8 cellular contexts compared by ENCODE assay signal in the genomic region with DNA sequence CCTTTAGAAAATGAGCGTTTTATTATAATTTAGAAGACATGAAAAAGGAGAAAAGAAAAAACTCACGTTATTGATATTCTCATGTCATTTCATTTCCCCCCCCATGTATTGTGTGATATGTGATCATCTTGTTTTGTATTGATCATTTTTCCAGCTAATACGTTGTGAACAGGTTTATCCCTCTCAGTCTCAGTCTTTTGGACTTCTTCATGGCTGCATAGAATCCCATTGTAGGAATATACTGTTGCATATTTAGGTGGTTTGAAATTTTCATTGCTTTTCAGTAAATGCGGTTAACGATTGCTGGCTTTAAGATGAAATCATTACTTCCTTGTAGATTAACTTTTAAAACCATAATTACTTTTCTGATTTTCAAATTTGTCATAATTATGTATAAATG. TPM values are rescaled to one million over a fixed set of nuclear protein-coding genes. Genes with fewer than 3 reads are reported as not detected.
DNase-seq lines count a peak whose midpoint lies in the region; ATAC-seq, FAIRE-seq and TF ChIP-seq lines count a peak whose summit lies in the region.

No MANE protein-coding gene starts in this region.

- H3K36me3 ChIP-seq in kidney (ENCODE audit: control insufficient read depth in 1 of 2, insufficient read depth in 2 of 2, low read length in 2 of 2) = peaks cover 3 to 12% of the 10 kb centered on the region in 2 donors
- H3K36me3 ChIP-seq in thoracic aorta = peaks cover 7% of the 10 kb centered on the region

- peak overlapping the region; percentile 43 to 96 for H3K9ac ChIP-seq in kidney (ENCODE audit: low read length in 2 of 2)

- TF ChIP-seq CTCF in kidney (IDR thresholded peaks at IDR 0.05; ENCODE audit: borderline replicate concordance, extremely low read depth, insufficient read depth) (no peak), thoracic aorta (IDR thresholded peaks at IDR 0.05) (no peak)

- intact Hi-C loops in activated CD4-positive, alpha-beta T cell treated with anti-CD3 and anti-CD28 coated beads for 36 hours (cut with DNase I, micrococcal nuclease) = loop anchor here (5.0 kb wide), 6 partner anchors 162 to 1812 kb away; a partner anchor contains a TSS
- intact Hi-C loops in kidney (cut with DNase I) = no loop called here

- H3K27ac ChIP-seq in kidney (ENCODE audit: low read depth in 2 of 2, low read length in 2 of 2) (no peak overlapping the region), thoracic aorta (no peak overlapping the region)

- no peak for DNase-seq in activated CD4-positive, alpha-beta T cell treated with anti-CD3 and anti-CD28 coated beads for 36 hours
- no peak for DNase-seq in activated CD4-positive, alpha-beta T cell treated with anti-CD3 and anti-CD28 coated beads, Interleukin-2, amount 50 U/mL, for 1 hour
- DNase-seq in kidney (no peak), thoracic aorta (ENCODE audit: low spot score) (no peak), NCI-H146 treated with DMSO at 0.1 percent for 48 hours (lab: John Stamatoyannopoulos, UW; ENCODE audit: unreplicated experiment) (no peak), HuH-7 (ENCODE audit: low spot score) (no peak)
- DNase-seq in stimulated activated CD4-positive, alpha-beta T cell treated with anti-CD3 and anti-CD28 coated beads, Interleukin-4, amount 100 ng/mL, for 24 hours = no peak

- POLR2A ChIA-PET in activated CD4-positive, alpha-beta T cell treated with anti-CD3 and anti-CD28 coated beads for 36 hours (lab: Charles Lee) = interaction anchor here (0.6 to 1.8 kb wide), 2 partner anchors 10 to 80 kb away, joined by 3 to 8 read pairs; no protein-coding TSS in a partner anchor

- H3K9me3 Mint-ChIP-seq in activated CD4-positive, alpha-beta T cell treated with anti-CD3 and anti-CD28 coated beads for 36 hours (ENCODE audit: low read depth) = no peaks in the 10 kb centered on the region
- no peaks in the 10 kb centered on the region for H3K9me3 Mint-ChIP-seq in activated naive CD8-positive, alpha-beta T cell (ENCODE audit: low read depth)

- peaks cover 54% of the 10 kb centered on the region for H3K36me3 Mint-ChIP-seq in activated CD4-positive, alpha-beta T cell treated with anti-CD3 and anti-CD28 coated beads for 36 hours (ENCODE audit: low read depth)
- peaks cover 7% of the 10 kb centered on the region for H3K36me3 Mint-ChIP-seq in activated naive CD8-positive, alpha-beta T cell

- peaks cover 32% of the 10 kb centered on the region for H3K4me1 Mint-ChIP-seq in activated CD4-positive, alpha-beta T cell treated with anti-CD3 and anti-CD28 coated beads for 36 hours
- peaks cover 48% of the 10 kb centered on the region for H3K4me1 Mint-ChIP-seq in activated naive CD8-positive, alpha-beta T cell (ENCODE audit: low read depth)

- no peak for FAIRE-seq in kidney (lab: Jason Lieb, UNC)

- peak overlapping the region; percentile 85 for H3K4me3 Mint-ChIP-seq in activated CD4-positive, alpha-beta T cell treated with anti-CD3 and anti-CD28 coated beads for 36 hours
- peak overlapping the region; percentile 99 for H3K4me3 Mint-ChIP-seq in activated naive CD8-positive, alpha-beta T cell

- no peaks in the 10 kb centered on the region for H3K27me3 Mint-ChIP-seq in activated CD4-positive, alpha-beta T cell treated with anti-CD3 and anti-CD28 coated beads for 36 hours
- no peaks in the 10 kb centered on the region for H3K27me3 Mint-ChIP-seq in activated naive CD8-positive, alpha-beta T cell

- peak overlapping the region; percentile 98 for H3K27ac Mint-ChIP-seq in activated CD4-positive, alpha-beta T cell treated with anti-CD3 and anti-CD28 coated beads for 36 hours
- peak overlapping the region; percentile 100 for H3K27ac Mint-ChIP-seq in activated naive CD8-positive, alpha-beta T cell

- H3K4me3 ChIP-seq in kidney (ENCODE audit: low read length in 2 of 2) (peak overlapping the region; percentile 100), thoracic aorta (peak overlapping the region; percentile 80)

- H3K4me1 ChIP-seq in kidney (ENCODE audit: control insufficient read depth in 1 of 2, insufficient read depth in 1 of 2, low read depth in 1 of 2, low read length in 2 of 2) (peaks cover 4 to 6% of the 10 kb centered on the region in 2 donors), thoracic aorta (ENCODE audit: control insufficient read depth in 1 of 2, low read depth in 2 of 2) (peaks cover 22 to 41% of the 10 kb centered on the region in 2 donors)

- no peaks in the 10 kb centered on the region for H3K27me3 ChIP-seq in thoracic aorta (replicated peaks; ENCODE audit: insufficient read depth)

- no peak for ATAC-seq in activated CD4-positive, alpha-beta T cell treated with anti-CD3 and anti-CD28 coated beads for 36 hours
- ATAC-seq in thoracic aorta (ENCODE audit: insufficient number of reproducible peaks, low FRiP score, low read depth) = no peak

- CTCF ChIA-PET in activated CD4-positive, alpha-beta T cell treated with anti-CD3 and anti-CD28 coated beads for 36 hours (lab: Charles Lee) = interaction anchor here (1.6 to 2.3 kb wide), 2 partner anchors 10 to 183 kb away, joined by 5 to 6 read pairs; no protein-coding TSS in a partner anchor

- no peaks in the 10 kb centered on the region for H3K9me3 ChIP-seq in kidney (ENCODE audit: control insufficient read depth in 1 of 2, low read length in 2 of 2)
- no peaks in the 10 kb centered on the region for H3K9me3 ChIP-seq in thoracic aorta

RNA-seq across cellular contexts. Expression of a gene that starts 1.6 kb away (rescaled TPM):
- 100 to 1,000 TPM; 299 to 380 TPM for total RNA-seq in activated CD4-positive, alpha-beta T cell treated with anti-CD3 and anti-CD28 coated beads for 36 hours
- total RNA-seq in kidney = 285 TPM
- polyA plus RNA-seq in kidney (ENCODE audit: insufficient read depth, low read depth, low replicate concordance) = 83.0 TPM
- total RNA-seq in thoracic aorta = 100 to 1,000 TPM; 260 to 331 TPM

RNA-seq across cellular contexts. Expression of a gene that starts 2.5 kb away (rescaled TPM):
- 100 to 1,000 TPM; 223 to 231 TPM for total RNA-seq in activated CD4-positive, alpha-beta T cell treated with anti-CD3 and anti-CD28 coated beads for 36 hours
- 60.9 TPM for total RNA-seq in kidney
- polyA plus RNA-seq in kidney (ENCODE audit: insufficient read depth, low read depth, low replicate concordance) = 17.5 TPM
- 100 to 1,000 TPM in 1 of 2 donors, 10 to 100 TPM in 1; 64.4 to 172 TPM for total RNA-seq in thoracic aorta

RNA-seq across cellular contexts. Expression of a gene that starts 44.0 kb away (rescaled TPM):
- total RNA-seq in activated CD4-positive, alpha-beta T cell treated with anti-CD3 and anti-CD28 coated beads for 36 hours = 10 to 100 TPM; 39.5 to 41.8 TPM
- total RNA-seq in kidney (6.8 TPM), thoracic aorta (10 to 100 TPM; 12.1 to 19.2 TPM)
- polyA plus RNA-seq in kidney (ENCODE audit: insufficient read depth, low read depth, low replicate concordance) = 8.9 TPM

RNA-seq across cellular contexts. Expression of a gene that starts 52.9 kb away (rescaled TPM):
- under 1 TPM; 0.37 to 0.43 TPM for total RNA-seq in activated CD4-positive, alpha-beta T cell treated with anti-CD3 and anti-CD28 coated beads for 36 hours
- total RNA-seq in kidney (2.2 TPM), thoracic aorta (1 to 10 TPM in 1 of 2 donors, under 1 TPM in 1; 0.42 to 1.5 TPM)
- polyA plus RNA-seq in kidney (ENCODE audit: insufficient read depth, low read depth, low replicate concordance) = 4.6 TPM
